ENCODE assay signal across 15 cellular contexts in genomic region chr11:64834723-64835615, GRCh38. TPM values are rescaled to one million over a fixed set of nuclear protein-coding genes. Genes with fewer than 3 reads are reported as not detected.
DNase-seq lines count a peak whose midpoint lies in the region; ATAC-seq and TF ChIP-seq lines count a peak whose summit lies in the region.
"Had no signal": no experiment of that assay in that cellular context is flagged by ENCODE, and none has a peak within 500 bp of the region (broad histone marks: within the 10 kb centered on the region; RNA-seq: fewer than 3 reads in every experiment).

No MANE protein-coding gene starts in this region.

- H3K4me3 ChIP-seq in mucosa of descending colon = no peak overlapping the region

- H3K36me3 ChIP-seq in mucosa of descending colon (ENCODE audit: low read depth) = peaks cover 2% of the 10 kb centered on the region

- no peaks in the 10 kb centered on the region for H3K4me1 ChIP-seq in mucosa of descending colon (ENCODE audit: low read depth)

- no peak for TF ChIP-seq CTCF in mucosa of descending colon (IDR thresholded peaks at IDR 0.05)

- in situ Hi-C loops in Caki2 (cut with HindIII; ENCODE audit: low pct_unique_long_range_greater_than_20kb, low sequenced_read_pairs) = no loop called here
- in situ Hi-C loops in T47D (cut with HindIII; ENCODE audit: low pct_unique_long_range_greater_than_20kb, low sequenced_read_pairs) = no loop called here

- DNase-seq in Caki2 (ENCODE audit: low read depth) (peak; percentile 53), M059J (ENCODE audit: low read depth) (peak; percentile 86), T47D (ENCODE audit: low read depth in 1 of 2, low spot score in 1 of 2) (peak; percentile 49 to 54), mucosa of descending colon (peak in 2 of 3 donors; percentile 28 to 73), NCI-H1417 treated with DMSO at 0.1 percent for 48 hours (lab: John Stamatoyannopoulos, UW) (no peak), UCSD-AML1 (lab: John Stamatoyannopoulos, UW; ENCODE audit: unreplicated experiment) (no peak)
- no peak for DNase-seq in activated CD8-positive, alpha-beta memory T cell treated with anti-CD3 and anti-CD28 coated beads for 24 hours
- DNase-seq in activated CD4-positive, alpha-beta T cell treated with anti-CD3 and anti-CD28 coated beads, Interleukin-2, amount 50 U/mL, for 48 hours = no peak
- DNase-seq: activated CD8-positive, alpha-beta T cell treated with anti-CD3 and anti-CD28 coated beads, Interleukin-2, amount 10 ng/mL, durations not matched to agents 7 days and 5 days; activated naive CD4-positive, alpha-beta T cell treated with anti-CD3 and anti-CD28 coated beads for 36 hours; NCI-H1694; NK-92 treated with Interleukin-12 subunit alpha and Interleukin-12 subunit beta, amount 100 ng/mL, for 24 hours; stimulated activated CD4-positive, alpha-beta T cell treated with anti-CD3 and anti-CD28 coated beads, Interleukin-15, amount 100 ng/mL, for 24 hours; T-helper 2 cell had no signal

- intact Hi-C loops in mucosa of descending colon (cut with DNase I, micrococcal nuclease) = no loop called here

- no peaks in the 10 kb centered on the region for H3K9me3 ChIP-seq in mucosa of descending colon

- peak; percentile 87 for ATAC-seq in mucosa of descending colon
- ATAC-seq: activated CD8-positive, alpha-beta T cell treated with anti-CD3 and anti-CD28 coated beads, Interleukin-2, amount 10 ng/mL, durations not matched to agents 7 days and 5 days; HepG2 had no signal

RNA-seq across cellular contexts. Expression of gene CDC42BPG, which starts 9.5 kb away (rescaled TPM):
- 0.12 and 1.1 TPM in 2 replicates for total RNA-seq in Caki2 (2014; rRNA removed; shearing (Covaris generic); ENCODE audit: low replicate concordance)
- total RNA-seq in M059J (2014; rRNA removed; shearing (Covaris generic)) = 0.02 and 0.54 TPM in 2 replicates
- total RNA-seq in mucosa of descending colon = 10 to 100 TPM; 24.3 to 73.1 (median 32.3) TPM

RNA-seq across cellular contexts. Expression of gene MEN1, which starts 24.6 kb away (rescaled TPM):
- total RNA-seq in Caki2 (2014; rRNA removed; shearing (Covaris generic); ENCODE audit: low replicate concordance) = 5.3 and 5.4 TPM in 2 replicates
- 7.0 and 18.6 TPM in 2 replicates for total RNA-seq in M059J (2014; rRNA removed; shearing (Covaris generic))
- 10 to 100 TPM; 19.3 to 26.4 (median 21.9) TPM for total RNA-seq in mucosa of descending colon

RNA-seq across cellular contexts. Expression of gene MAP4K2, which starts 32.0 kb away (rescaled TPM):
- 12.9 and 14.4 TPM in 2 replicates for total RNA-seq in Caki2 (2014; rRNA removed; shearing (Covaris generic); ENCODE audit: low replicate concordance)
- total RNA-seq in M059J (2014; rRNA removed; shearing (Covaris generic)) = 11.2 and 23.3 TPM in 2 replicates
- 10 to 100 TPM in 2 of 3 donors, 1 to 10 TPM in 1; 8.7 to 16.8 (median 14.1) TPM for total RNA-seq in mucosa of descending colon

RNA-seq across cellular contexts. Expression of gene EHD1, which starts 43.5 kb away (rescaled TPM):
- total RNA-seq in Caki2 (2014; rRNA removed; shearing (Covaris generic); ENCODE audit: low replicate concordance) = 53.4 and 68.3 TPM in 2 replicates
- 38.4 and 57.9 TPM in 2 replicates for total RNA-seq in M059J (2014; rRNA removed; shearing (Covaris generic))
- total RNA-seq in mucosa of descending colon = 10 to 100 TPM; 58.3 to 85.9 (median 81.5) TPM

RNA-seq across cellular contexts. Expression of gene SF1, which starts 56.6 kb away (rescaled TPM):
- total RNA-seq in Caki2 (2014; rRNA removed; shearing (Covaris generic); ENCODE audit: low replicate concordance) = 43.2 and 95.5 TPM in 2 replicates
- 83.7 and 138 TPM in 2 replicates for total RNA-seq in M059J (2014; rRNA removed; shearing (Covaris generic))
- 100 to 1,000 TPM; 223 to 317 (median 241) TPM for total RNA-seq in mucosa of descending colon

Comparison
In these comparisons a context has a peak if more than half of its experiments do, and no peak if none do; other contexts are left out.
1. DNase-seq: peak in Caki2 (single experiment), M059J (single experiment), T47D (2 of 2) and mucosa of descending colon (2 of 3); none in NCI-H1417 treated with DMSO at 0.1 percent for 48 hours (single experiment), activated CD8-positive, alpha-beta memory T cell treated with anti-CD3 and anti-CD28 coated beads for 24 hours (single experiment), activated CD4-positive, alpha-beta T cell treated with anti-CD3 and anti-CD28 coated beads, Interleukin-2, amount 50 U/mL, for 48 hours (0 of 2) and UCSD-AML1 (single experiment).
2. RNA of gene CDC42BPG, which starts 9.5 kb away (total RNA-seq): 24.3 to 73.1 TPM in mucosa of descending colon; 0.12 to 1.1 TPM in Caki2 and 0.02 to 0.54 TPM in M059J; every median in the first group is over 10 times any median in the second.